19 cellular contexts compared by ENCODE assay signal in the genomic region with DNA sequence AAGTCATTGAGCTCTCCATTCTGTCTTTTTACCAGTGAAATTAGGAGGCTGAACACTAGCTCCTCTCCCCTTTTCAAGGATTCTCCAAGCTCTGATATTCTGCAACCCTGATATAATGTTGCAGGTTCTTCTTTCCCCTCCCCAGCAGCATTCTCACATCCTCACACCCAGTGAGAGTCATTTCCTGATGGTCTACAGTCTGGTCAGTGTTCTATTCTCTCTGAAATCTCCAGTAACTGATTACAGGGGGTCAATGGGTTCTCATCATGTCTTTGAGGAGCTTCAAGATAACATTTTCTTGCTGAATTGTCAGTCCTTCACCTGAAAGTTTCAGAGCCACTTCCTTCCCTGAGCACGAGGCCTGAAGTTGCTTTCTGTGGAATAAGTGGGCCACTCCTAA.
A peak's percentile ranks its signal among the peaks of the same experiment; 100 is the strongest.
DNase-seq lines count a peak whose midpoint lies in the region; ATAC-seq and TF ChIP-seq lines count a peak whose summit lies in the region.
"Had no signal": no experiment of that assay in that cellular context is flagged by ENCODE, and none has a peak within 500 bp of the region (broad histone marks: within the 10 kb centered on the region; RNA-seq: fewer than 3 reads in every experiment).

No MANE protein-coding gene starts in this region.

- peaks cover 1 to 4% of the 10 kb centered on the region in 2 donors for H3K36me3 Mint-ChIP-seq in stimulated activated naive B cell treated with anti-CD40 and anti-IgM and Interleukin-4, amounts not matched to agents 10 μg/mL and 1 μg/mL and 100 μg/mL, for 72 hours
- H3K36me3 Mint-ChIP-seq: CD4-positive, CD25-positive, alpha-beta regulatory T cell had no signal

- H3K27ac ChIP-seq in cardiac muscle cell, result peak overlapping the region; percentile 57
- H3K27ac ChIP-seq: A549, KMS-11 had no signal

- intact Hi-C loops in Right ventricle myocardium superior (cut with DNase I), result no loop called here
- intact Hi-C loops in posterior cingulate gyrus (cut with DNase I), result no loop called here

- H3K4me3 ChIP-seq in cardiac muscle cell, result no peak overlapping the region
- H3K4me3 ChIP-seq: A549, GM23338, MG63 had no signal

- H3K4me3 Mint-ChIP-seq in stimulated activated naive B cell treated with anti-CD40 and anti-IgM and Interleukin-4, amounts not matched to agents 10 μg/mL and 1 μg/mL and 100 μg/mL, for 72 hours, result no peak overlapping the region
- H3K4me3 Mint-ChIP-seq: CD4-positive, CD25-positive, alpha-beta regulatory T cell; GM23338 had no signal

- H3K4me1 ChIP-seq in cardiac muscle cell (ENCODE audit: low read depth), result peaks cover 62% of the 10 kb centered on the region

- peaks cover 22 to 35% of the 10 kb centered on the region in 2 donors for H3K4me1 Mint-ChIP-seq in stimulated activated naive B cell treated with anti-CD40 and anti-IgM and Interleukin-4, amounts not matched to agents 10 μg/mL and 1 μg/mL and 100 μg/mL, for 72 hours

- ATAC-seq in Right ventricle myocardium superior (ENCODE audit: poor library complexity) (no peak), GM21423 (IDR thresholded peaks at IDR 0.05; ENCODE audit: unreplicated experiment) (peak; percentile 66), HG02885 (IDR thresholded peaks at IDR 0.05; ENCODE audit: poor library complexity, unreplicated experiment) (no peak)
- peak; percentile 31 to 47 for ATAC-seq in stimulated activated naive B cell treated with anti-CD40 and anti-IgM and Interleukin-4, amounts not matched to agents 10 μg/mL and 1 μg/mL and 100 μg/mL, for 72 hours (replicated peaks)
- ATAC-seq: A549, GM23338, Right ventricle myocardium inferior had no signal

- DNase-seq in cardiac muscle cell (ENCODE audit: low read depth in 1 of 2, low spot score in 1 of 2) (no peak), Right ventricle myocardium superior (no peak), RPMI8226 (peak; percentile 7), DMS53 (lab: John Stamatoyannopoulos, UW) (no peak), posterior cingulate gyrus (no peak)
- DNase-seq in stimulated activated naive B cell treated with anti-CD40 and anti-IgM and Interleukin-4, amounts not matched to agents 10 μg/mL and 1 μg/mL and 100 μg/mL, for 72 hours, result no peak
- DNase-seq: CD4-positive, CD25-positive, alpha-beta regulatory T cell; MG63; NCI-H1417 treated with DMSO at 0.1 percent for 48 hours; NCI-H2081; NCI-H526; SK-N-SH; T-helper 1 cell had no signal

- no peaks in the 10 kb centered on the region for H3K27me3 Mint-ChIP-seq in stimulated activated naive B cell treated with anti-CD40 and anti-IgM and Interleukin-4, amounts not matched to agents 10 μg/mL and 1 μg/mL and 100 μg/mL, for 72 hours

- no peaks in the 10 kb centered on the region for H3K36me3 ChIP-seq in cardiac muscle cell
- H3K36me3 ChIP-seq: MG63 had no signal

- TF ChIP-seq CTCF in cardiac muscle cell (IDR thresholded peaks at IDR 0.05; ENCODE audit: low read depth, low read length), result no peak

- peaks cover 0 to 2% of the 10 kb centered on the region in 2 donors for H3K9me3 Mint-ChIP-seq in stimulated activated naive B cell treated with anti-CD40 and anti-IgM and Interleukin-4, amounts not matched to agents 10 μg/mL and 1 μg/mL and 100 μg/mL, for 72 hours

- peak overlapping the region; percentile 32 for H3K27ac Mint-ChIP-seq in stimulated activated naive B cell treated with anti-CD40 and anti-IgM and Interleukin-4, amounts not matched to agents 10 μg/mL and 1 μg/mL and 100 μg/mL, for 72 hours
- H3K27ac Mint-ChIP-seq: GM23338 had no signal

- H3K27me3 ChIP-seq in cardiac muscle cell, result no peaks in the 10 kb centered on the region
- H3K27me3 ChIP-seq: MG63 had no signal

- H3K9me3 ChIP-seq in cardiac muscle cell (ENCODE audit: low read depth), result no peaks in the 10 kb centered on the region
- H3K9me3 ChIP-seq: A549, MG63, SK-N-SH had no signal

Comparison
In these comparisons a context has a peak if more than half of its experiments do, and no peak if none do; other contexts are left out.
1. ATAC-seq: peak in GM21423 (single experiment) and stimulated activated naive B cell treated with anti-CD40 and anti-IgM and Interleukin-4, amounts not matched to agents 10 μg/mL and 1 μg/mL and 100 μg/mL, for 72 hours (2 of 2); none in Right ventricle myocardium superior (single experiment) and HG02885 (single experiment).